ENCODE assay signal across 19 cellular contexts in the genomic region with DNA sequence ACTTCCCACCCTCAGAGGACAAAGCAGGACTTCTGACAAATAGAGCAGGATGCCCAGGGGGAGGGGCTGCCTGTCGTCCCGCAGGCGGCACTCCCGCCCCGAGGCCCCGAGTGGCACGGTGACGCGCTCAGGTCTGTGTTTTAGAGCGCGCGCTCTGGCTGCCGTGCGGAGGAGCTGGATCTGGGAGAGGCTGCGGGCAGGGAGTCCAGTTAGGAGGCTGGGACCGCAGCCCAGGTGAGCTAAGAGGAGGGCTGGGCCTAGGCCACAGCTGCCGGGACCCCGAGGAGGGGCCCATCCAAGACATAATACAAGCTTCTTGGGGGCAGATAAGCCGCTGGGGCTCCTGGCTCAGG. TPM values are rescaled to one million over a fixed set of nuclear protein-coding genes. Genes with fewer than 3 reads are reported as not detected.
DNase-seq lines count a peak whose midpoint lies in the region; ATAC-seq, FAIRE-seq and TF ChIP-seq lines count a peak whose summit lies in the region.
"Had no signal": no experiment of that assay in that cellular context is flagged by ENCODE, and none has a peak within 500 bp of the region (broad histone marks: within the 10 kb centered on the region; RNA-seq: fewer than 3 reads in every experiment).

No MANE protein-coding gene starts in this region.

- no peak for TF ChIP-seq CTCF in kidney (IDR thresholded peaks at IDR 0.05; ENCODE audit: borderline replicate concordance, extremely low read depth, insufficient read depth)

- H3K36me3 ChIP-seq in kidney (ENCODE audit: control insufficient read depth in 1 of 2, insufficient read depth in 2 of 2, low read length in 2 of 2) = peaks cover 2 to 3% of the 10 kb centered on the region in 2 donors
- H3K36me3 ChIP-seq: cardiac muscle cell had no signal

- no peak for FAIRE-seq in kidney (lab: Jason Lieb, UNC)

- H3K9ac ChIP-seq in kidney (ENCODE audit: low read length in 2 of 2) = no peak overlapping the region

- H3K4me1 ChIP-seq in kidney (ENCODE audit: control insufficient read depth in 1 of 2, insufficient read depth in 1 of 2, low read depth in 1 of 2, low read length in 2 of 2) = no peaks in the 10 kb centered on the region
- H3K4me1 ChIP-seq: SJSA1 had no signal

- H3K27ac ChIP-seq in kidney (ENCODE audit: low read depth in 2 of 2, low read length in 2 of 2) = no peak overlapping the region
- H3K27ac ChIP-seq: cardiac muscle cell, SJSA1 had no signal

- H3K4me3 ChIP-seq in kidney (ENCODE audit: low read length in 2 of 2) = no peak overlapping the region
- H3K4me3 ChIP-seq: cardiac muscle cell, SJSA1, smooth muscle cell had no signal

- H3K9me3 ChIP-seq in kidney (ENCODE audit: control insufficient read depth in 1 of 2, low read length in 2 of 2) = no peaks in the 10 kb centered on the region
- H3K9me3 ChIP-seq: SJSA1 had no signal

- ATAC-seq in GM19023 (IDR thresholded peaks at IDR 0.05; ENCODE audit: unreplicated experiment) = no peak
- ATAC-seq: activated T-cell treated with anti-CD3 and anti-CD28 coated beads, Interleukin-2, amount 50 U/mL, for 4 hours had no signal

- peak; percentile 28 to 45 for DNase-seq in NCI-H2081 (lab: John Stamatoyannopoulos, UW)
- DNase-seq in NCI-H2081 treated with DMSO at 0.1 percent for 48 hours (lab: John Stamatoyannopoulos, UW) = no peak
- DNase-seq in DMS53 treated with DMSO at 0.1 percent for 48 hours (lab: John Stamatoyannopoulos, UW; ENCODE audit: unreplicated experiment) = peak; percentile 80
- peak; percentile 80 for DNase-seq in NCI-H2196 (lab: John Stamatoyannopoulos, UW; ENCODE audit: unreplicated experiment)
- DNase-seq in kidney = peak; percentile 75
- DNase-seq in LoVo (ENCODE audit: low spot score) = no peak
- no peak for DNase-seq in activated CD8-positive, alpha-beta memory T cell treated with anti-CD3 and anti-CD28 coated beads for 24 hours
- DNase-seq: activated CD4-positive, alpha-beta T cell treated with anti-CD3 and anti-CD28 coated beads, Interleukin-2, amount 50 U/mL, for 1 hour; activated T-cell treated with anti-CD3 and anti-CD28 coated beads, Interleukin-2, amount 50 U/mL, for 4 hours; CD8-positive, alpha-beta memory T cell; effector CD4-positive, alpha-beta T cell; GDM1; stimulated activated naive CD4-positive, alpha-beta T cell treated with Interleukin-2 at 50 U/mL for 16 hours had no signal

- intact Hi-C loops in kidney (cut with DNase I) = no loop called here

RNA-seq across cellular contexts. Expression of a gene that starts 6.4 kb away (rescaled TPM):
- 1.9 TPM for total RNA-seq in kidney
- polyA plus RNA-seq in kidney (ENCODE audit: insufficient read depth, low read depth, low replicate concordance) = 3.5 TPM
- total RNA-seq: SJSA1 had no signal
- polyA plus RNA-seq: CD8-positive, alpha-beta memory T cell; smooth muscle cell had no signal

RNA-seq across cellular contexts. Expression of a gene that starts 8.4 kb away (rescaled TPM):
- 74.1 TPM for total RNA-seq in kidney
- 52.7 TPM for polyA plus RNA-seq in kidney (ENCODE audit: insufficient read depth, low read depth, low replicate concordance)

RNA-seq across cellular contexts. Expression of a gene that starts 9.0 kb away (rescaled TPM):
- 16.0 TPM for total RNA-seq in kidney
- 18.7 TPM for polyA plus RNA-seq in kidney (ENCODE audit: insufficient read depth, low read depth, low replicate concordance)

RNA-seq across cellular contexts. Expression of a gene that starts 18.6 kb away (rescaled TPM):
- not detected for total RNA-seq in kidney
- polyA plus RNA-seq in kidney (ENCODE audit: insufficient read depth, low read depth, low replicate concordance) = not detected
- total RNA-seq: A172; activated T-cell treated with anti-CD3 and anti-CD28 coated beads, Interleukin-2, amount 50 U/mL, for 4 hours; cardiac muscle cell; CD8-positive, alpha-beta memory T cell; SJSA1; smooth muscle cell; ureter had no signal
- polyA plus RNA-seq: cardiac muscle cell; CD8-positive, alpha-beta memory T cell; smooth muscle cell had no signal

RNA-seq across cellular contexts. Expression of a gene that starts 26.7 kb away (rescaled TPM):
- not detected for total RNA-seq in kidney
- not detected for polyA plus RNA-seq in kidney (ENCODE audit: insufficient read depth, low read depth, low replicate concordance)
- total RNA-seq: ureter had no signal
- polyA plus RNA-seq: cardiac muscle cell; CD8-positive, alpha-beta memory T cell had no signal

Comparison
In these comparisons a context has a peak if more than half of its experiments do, and no peak if none do; other contexts are left out.
1. DNase-seq: peak in NCI-H2081 (2 of 2), DMS53 treated with DMSO at 0.1 percent for 48 hours (single experiment), NCI-H2196 (single experiment) and kidney (single experiment); none in NCI-H2081 treated with DMSO at 0.1 percent for 48 hours (single experiment), LoVo (single experiment) and activated CD8-positive, alpha-beta memory T cell treated with anti-CD3 and anti-CD28 coated beads for 24 hours (single experiment).